8 cellular contexts compared by ENCODE assay signal in the genomic region with DNA sequence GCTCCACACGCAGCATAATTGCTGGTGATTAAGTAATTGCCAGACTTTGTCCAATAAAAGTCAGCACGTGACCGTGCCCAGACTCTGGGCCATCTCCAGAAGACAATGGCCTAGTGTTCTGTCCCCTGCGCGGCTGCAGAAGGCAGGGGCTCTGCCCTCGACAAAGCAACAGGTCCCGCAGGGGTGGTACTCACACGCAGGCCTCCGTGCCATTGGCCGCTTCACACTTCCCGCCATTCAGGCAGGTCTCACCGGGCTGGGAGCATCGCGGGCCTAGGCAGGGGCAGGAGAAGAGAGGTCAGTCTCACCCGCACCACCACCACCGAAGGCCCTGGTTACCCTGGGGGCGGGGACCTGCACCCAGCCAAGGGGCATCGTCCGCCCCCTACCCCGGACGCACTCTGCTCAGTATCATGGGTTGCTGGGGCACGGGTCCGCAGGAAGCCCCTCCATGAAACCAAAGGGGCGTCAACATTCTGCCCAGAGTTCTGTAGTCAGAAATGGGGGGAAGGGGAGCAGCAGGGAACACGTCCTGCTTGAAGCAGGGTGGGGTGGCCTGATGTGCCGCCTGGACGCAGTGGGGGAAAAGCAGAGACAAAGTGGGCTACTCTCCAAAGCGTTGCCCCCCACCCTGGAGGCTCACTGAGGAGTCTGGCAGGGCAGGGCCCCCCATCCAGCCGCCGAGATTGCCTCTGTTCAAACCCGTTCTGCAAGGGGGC. TPM values are rescaled to one million over a fixed set of nuclear protein-coding genes. Genes with fewer than 3 reads are reported as not detected.
DNase-seq lines count a peak whose midpoint lies in the region; ATAC-seq and TF ChIP-seq lines count a peak whose summit lies in the region.

No MANE protein-coding gene starts in this region.

- H3K9me3 ChIP-seq in skeletal muscle tissue (ENCODE audit: control insufficient read depth in 3 of 3, low read length in 3 of 3), result no peaks in the 10 kb centered on the region

- no peak for DNase-seq in HL-60 (ENCODE audit: low read depth in 1 of 2, low spot score in 1 of 2)
- no peak for DNase-seq in activated naive CD8-positive, alpha-beta T cell treated with anti-CD3 and anti-CD28 coated beads, Interleukin-2, amount 50 U/mL, for 24 hours
- DNase-seq in immature natural killer cell, result no peak
- DNase-seq in cerebellar nuclear complex (lab: John Stamatoyannopoulos, UW), result no peak
- DNase-seq in activated gamma-delta T cell treated with Interleukin-2 at 50 U/mL for 16 hours, result no peak

- H3K27me3 ChIP-seq in HL-60 (ENCODE audit: insufficient read depth, poor library complexity, severe bottlenecking) (no peaks in the 10 kb centered on the region), skeletal muscle tissue (ENCODE audit: control insufficient read depth in 3 of 3, insufficient read depth in 3 of 3, low read length in 3 of 3) (no peaks in the 10 kb centered on the region)

- H3K36me3 ChIP-seq in skeletal muscle tissue (ENCODE audit: control insufficient read depth in 3 of 3, insufficient read depth in 3 of 3, low read length in 3 of 3), result peaks cover 0 to 3% (median 2%) of the 10 kb centered on the region in 3 donors

- H3K4me3 Mint-ChIP-seq in activated naive CD8-positive, alpha-beta T cell treated with anti-CD3 and anti-CD28 coated beads, Interleukin-2, amount 50 U/mL, for 24 hours, result peak overlapping the region; percentile 91
- peak overlapping the region; percentile 88 to 92 (median 90) for H3K4me3 Mint-ChIP-seq in immature natural killer cell

- no peaks in the 10 kb centered on the region for H3K27me3 Mint-ChIP-seq in activated naive CD8-positive, alpha-beta T cell treated with anti-CD3 and anti-CD28 coated beads, Interleukin-2, amount 50 U/mL, for 24 hours
- peaks cover 13 to 17% (median 15%) of the 10 kb centered on the region in 3 donors for H3K27me3 Mint-ChIP-seq in immature natural killer cell (ENCODE audit: low read depth in 3 of 3)

- H3K27ac Mint-ChIP-seq in activated naive CD8-positive, alpha-beta T cell treated with anti-CD3 and anti-CD28 coated beads, Interleukin-2, amount 50 U/mL, for 24 hours, result no peak overlapping the region
- H3K27ac Mint-ChIP-seq in immature natural killer cell, result peak overlapping the region; percentile 30 to 87 (median 77)

- H3K27ac ChIP-seq in HL-60 (replicated peaks) (no peak overlapping the region), skeletal muscle tissue (ENCODE audit: low read depth, low read length) (peak overlapping the region; percentile 73)

- peaks cover 43 to 59% (median 56%) of the 10 kb centered on the region in 3 donors for H3K4me1 ChIP-seq in skeletal muscle tissue (ENCODE audit: control insufficient read depth in 3 of 3, insufficient read depth in 3 of 3, low read length in 3 of 3)

- H3K36me3 Mint-ChIP-seq in activated naive CD8-positive, alpha-beta T cell treated with anti-CD3 and anti-CD28 coated beads, Interleukin-2, amount 50 U/mL, for 24 hours (ENCODE audit: low read depth), result peaks cover 9% of the 10 kb centered on the region
- peaks cover 0 to 5% (median 0%) of the 10 kb centered on the region in 3 donors for H3K36me3 Mint-ChIP-seq in immature natural killer cell

- TF ChIP-seq CTCF in HL-60 (IDR thresholded peaks at IDR 0.05; ENCODE audit: insufficient read depth, low read length), result no peak

- H3K9ac ChIP-seq in skeletal muscle tissue (ENCODE audit: low read depth in 1 of 3, low read length in 3 of 3), result peak overlapping the region in 2 of 3 donors; percentile 71 to 81

- peaks cover 58% of the 10 kb centered on the region for H3K4me1 Mint-ChIP-seq in activated naive CD8-positive, alpha-beta T cell treated with anti-CD3 and anti-CD28 coated beads, Interleukin-2, amount 50 U/mL, for 24 hours
- H3K4me1 Mint-ChIP-seq in immature natural killer cell, result peaks cover 56 to 57% of the 10 kb centered on the region in 2 donors

- no peak for ATAC-seq in activated naive CD8-positive, alpha-beta T cell treated with anti-CD3 and anti-CD28 coated beads, Interleukin-2, amount 50 U/mL, for 24 hours
- ATAC-seq in HG03025 (IDR thresholded peaks at IDR 0.05; ENCODE audit: low FRiP score, unreplicated experiment) (no peak), GM21360 (IDR thresholded peaks at IDR 0.05; ENCODE audit: unreplicated experiment) (no peak)

- H3K9me3 Mint-ChIP-seq in activated naive CD8-positive, alpha-beta T cell treated with anti-CD3 and anti-CD28 coated beads, Interleukin-2, amount 50 U/mL, for 24 hours, result no peaks in the 10 kb centered on the region
- no peaks in the 10 kb centered on the region for H3K9me3 Mint-ChIP-seq in immature natural killer cell

- H3K4me3 ChIP-seq in HL-60 (replicated peaks; ENCODE audit: insufficient read depth, low read length) (peak overlapping the region; percentile 68), skeletal muscle tissue (ENCODE audit: low read length in 3 of 3) (peak overlapping the region; percentile 41 to 63 (median 54))

RNA-seq across cellular contexts. Expression of gene NOTCH1, which starts 1.9 kb away (rescaled TPM):
- polyA plus RNA-seq in immature natural killer cell, result 10 to 100 TPM in 1 of 3 donors, 1 to 10 TPM in 1, under 1 TPM in 1; 0.98 to 22.8 (median 4.3) TPM
- 69.4 TPM for total RNA-seq in skeletal muscle tissue
